1 cellular context compared by ENCODE assay signal in the genomic region with DNA sequence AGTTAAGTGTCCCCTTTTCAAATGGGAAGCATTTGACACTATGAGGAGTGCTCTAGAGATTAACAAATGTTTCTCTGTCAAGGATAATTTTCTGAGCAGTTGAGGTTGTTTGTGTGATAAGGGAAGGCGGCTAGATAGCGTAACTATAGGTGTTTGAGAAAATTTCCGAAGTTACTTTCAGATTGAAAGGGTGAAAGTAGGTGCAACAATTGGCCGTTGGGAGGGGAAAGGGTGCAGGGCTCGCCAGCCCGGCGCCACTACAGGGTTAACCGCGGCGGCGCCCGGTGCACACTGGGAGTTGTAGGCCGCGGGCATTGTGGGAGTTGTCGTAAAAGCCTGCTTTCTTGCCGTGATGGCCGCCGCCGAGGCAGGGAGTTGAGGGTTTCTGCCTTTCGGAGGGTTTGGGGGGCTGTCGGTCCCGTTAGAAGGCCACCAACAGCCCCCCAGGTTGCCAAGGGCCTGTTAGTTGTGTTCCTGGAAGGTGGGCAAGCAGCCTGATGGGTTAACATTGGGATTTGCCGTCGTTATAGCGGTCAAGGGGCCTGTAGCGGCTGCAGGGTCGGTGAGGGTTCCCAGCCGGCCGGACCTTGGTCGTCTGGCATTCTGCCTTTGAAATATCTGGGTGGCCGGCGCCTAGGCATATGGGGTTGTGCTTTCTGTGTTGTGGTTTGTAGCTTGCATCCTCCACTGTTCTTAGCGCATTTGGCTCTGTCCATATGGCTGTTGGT.
TF ChIP-seq lines count a peak whose summit lies in the region.

No MANE protein-coding gene starts in this region.

TF ChIP-seq in HepG2, 621 proteins besides CTCF, POLR2A, EP300 and RAD21 (continued from another document and continues in another):
- TF ChIP-seq, protein P1, sequence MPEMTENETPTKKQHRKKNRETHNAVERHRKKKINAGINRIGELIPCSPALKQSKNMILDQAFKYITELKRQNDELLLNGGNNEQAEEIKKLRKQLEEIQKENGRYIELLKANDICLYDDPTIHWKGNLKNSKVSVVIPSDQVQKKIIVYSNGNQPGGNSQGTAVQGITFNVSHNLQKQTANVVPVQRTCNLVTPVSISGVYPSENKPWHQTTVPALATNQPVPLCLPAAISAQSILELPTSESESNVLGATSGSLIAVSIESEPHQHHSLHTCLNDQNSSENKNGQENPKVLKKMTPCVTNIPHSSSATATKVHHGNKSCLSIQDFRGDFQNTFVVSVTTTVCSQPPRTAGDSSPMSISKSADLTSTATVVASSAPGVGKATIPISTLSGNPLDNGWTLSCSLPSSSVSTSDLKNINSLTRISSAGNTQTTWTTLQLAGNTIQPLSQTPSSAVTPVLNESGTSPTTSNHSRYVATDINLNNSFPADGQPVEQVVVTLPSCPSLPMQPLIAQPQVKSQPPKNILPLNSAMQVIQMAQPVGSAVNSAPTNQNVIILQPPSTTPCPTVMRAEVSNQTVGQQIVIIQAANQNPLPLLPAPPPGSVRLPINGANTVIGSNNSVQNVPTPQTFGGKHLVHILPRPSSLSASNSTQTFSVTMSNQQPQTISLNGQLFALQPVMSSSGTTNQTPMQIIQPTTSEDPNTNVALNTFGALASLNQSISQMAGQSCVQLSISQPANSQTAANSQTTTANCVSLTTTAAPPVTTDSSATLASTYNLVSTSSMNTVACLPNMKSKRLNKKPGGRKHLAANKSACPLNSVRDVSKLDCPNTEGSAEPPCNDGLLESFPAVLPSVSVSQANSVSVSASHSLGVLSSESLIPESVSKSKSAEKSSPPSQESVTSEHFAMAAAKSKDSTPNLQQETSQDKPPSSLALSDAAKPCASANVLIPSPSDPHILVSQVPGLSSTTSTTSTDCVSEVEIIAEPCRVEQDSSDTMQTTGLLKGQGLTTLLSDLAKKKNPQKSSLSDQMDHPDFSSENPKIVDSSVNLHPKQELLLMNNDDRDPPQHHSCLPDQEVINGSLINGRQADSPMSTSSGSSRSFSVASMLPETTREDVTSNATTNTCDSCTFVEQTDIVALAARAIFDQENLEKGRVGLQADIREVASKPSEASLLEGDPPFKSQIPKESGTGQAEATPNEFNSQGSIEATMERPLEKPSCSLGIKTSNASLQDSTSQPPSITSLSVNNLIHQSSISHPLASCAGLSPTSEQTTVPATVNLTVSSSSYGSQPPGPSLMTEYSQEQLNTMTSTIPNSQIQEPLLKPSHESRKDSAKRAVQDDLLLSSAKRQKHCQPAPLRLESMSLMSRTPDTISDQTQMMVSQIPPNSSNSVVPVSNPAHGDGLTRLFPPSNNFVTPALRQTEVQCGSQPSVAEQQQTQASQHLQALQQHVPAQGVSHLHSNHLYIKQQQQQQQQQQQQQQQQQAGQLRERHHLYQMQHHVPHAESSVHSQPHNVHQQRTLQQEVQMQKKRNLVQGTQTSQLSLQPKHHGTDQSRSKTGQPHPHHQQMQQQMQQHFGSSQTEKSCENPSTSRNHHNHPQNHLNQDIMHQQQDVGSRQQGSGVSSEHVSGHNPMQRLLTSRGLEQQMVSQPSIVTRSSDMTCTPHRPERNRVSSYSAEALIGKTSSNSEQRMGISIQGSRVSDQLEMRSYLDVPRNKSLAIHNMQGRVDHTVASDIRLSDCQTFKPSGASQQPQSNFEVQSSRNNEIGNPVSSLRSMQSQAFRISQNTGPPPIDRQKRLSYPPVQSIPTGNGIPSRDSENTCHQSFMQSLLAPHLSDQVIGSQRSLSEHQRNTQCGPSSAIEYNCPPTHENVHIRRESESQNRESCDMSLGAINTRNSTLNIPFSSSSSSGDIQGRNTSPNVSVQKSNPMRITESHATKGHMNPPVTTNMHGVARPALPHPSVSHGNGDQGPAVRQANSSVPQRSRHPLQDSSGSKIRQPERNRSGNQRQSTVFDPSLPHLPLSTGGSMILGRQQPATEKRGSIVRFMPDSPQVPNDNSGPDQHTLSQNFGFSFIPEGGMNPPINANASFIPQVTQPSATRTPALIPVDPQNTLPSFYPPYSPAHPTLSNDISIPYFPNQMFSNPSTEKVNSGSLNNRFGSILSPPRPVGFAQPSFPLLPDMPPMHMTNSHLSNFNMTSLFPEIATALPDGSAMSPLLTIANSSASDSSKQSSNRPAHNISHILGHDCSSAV (CRISPR knock-in tag; IDR thresholded peaks at IDR 0.05; ENCODE audit: borderline replicate concordance): no peak
- TF ChIP-seq REL (CRISPR knock-in tag; conservative IDR thresholded peaks at IDR 0.05): no peak
- peak; percentile 87 for TF ChIP-seq SUZ12 (IDR thresholded peaks at IDR 0.05; ENCODE audit: low read depth, low read length)
- TF ChIP-seq NFE2L2 (IDR thresholded peaks at IDR 0.05; ENCODE audit: low read length): 0 out of 2 replicates have a peak, but pooled peaks have one; percentile 15
- TF ChIP-seq CC2D1A (CRISPR knock-in tag; IDR thresholded peaks at IDR 0.05): no peak
- TF ChIP-seq ZNF468 (CRISPR knock-in tag; IDR thresholded peaks at IDR 0.05): no peak
- TF ChIP-seq, protein P2, sequence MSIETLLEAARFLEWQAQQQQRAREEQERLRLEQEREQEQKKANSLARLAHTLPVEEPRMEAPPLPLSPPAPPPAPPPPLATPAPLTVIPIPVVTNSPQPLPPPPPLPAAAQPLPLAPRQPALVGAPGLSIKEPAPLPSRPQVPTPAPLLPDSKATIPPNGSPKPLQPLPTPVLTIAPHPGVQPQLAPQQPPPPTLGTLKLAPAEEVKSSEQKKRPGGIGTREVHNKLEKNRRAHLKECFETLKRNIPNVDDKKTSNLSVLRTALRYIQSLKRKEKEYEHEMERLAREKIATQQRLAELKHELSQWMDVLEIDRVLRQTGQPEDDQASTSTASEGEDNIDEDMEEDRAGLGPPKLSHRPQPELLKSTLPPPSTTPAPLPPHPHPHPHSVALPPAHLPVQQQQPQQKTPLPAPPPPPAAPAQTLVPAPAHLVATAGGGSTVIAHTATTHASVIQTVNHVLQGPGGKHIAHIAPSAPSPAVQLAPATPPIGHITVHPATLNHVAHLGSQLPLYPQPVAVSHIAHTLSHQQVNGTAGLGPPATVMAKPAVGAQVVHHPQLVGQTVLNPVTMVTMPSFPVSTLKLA (IDR thresholded peaks at IDR 0.05): no peak
- TF ChIP-seq, protein P3, sequence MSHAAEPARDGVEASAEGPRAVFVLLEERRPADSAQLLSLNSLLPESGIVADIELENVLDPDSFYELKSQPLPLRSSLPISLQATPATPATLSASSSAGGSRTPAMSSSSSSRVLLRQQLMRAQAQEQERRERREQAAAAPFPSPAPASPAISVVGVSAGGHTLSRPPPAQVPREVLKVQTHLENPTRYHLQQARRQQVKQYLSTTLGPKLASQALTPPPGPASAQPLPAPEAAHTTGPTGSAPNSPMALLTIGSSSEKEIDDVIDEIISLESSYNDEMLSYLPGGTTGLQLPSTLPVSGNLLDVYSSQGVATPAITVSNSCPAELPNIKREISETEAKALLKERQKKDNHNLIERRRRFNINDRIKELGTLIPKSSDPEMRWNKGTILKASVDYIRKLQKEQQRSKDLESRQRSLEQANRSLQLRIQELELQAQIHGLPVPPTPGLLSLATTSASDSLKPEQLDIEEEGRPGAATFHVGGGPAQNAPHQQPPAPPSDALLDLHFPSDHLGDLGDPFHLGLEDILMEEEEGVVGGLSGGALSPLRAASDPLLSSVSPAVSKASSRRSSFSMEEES (CRISPR knock-in tag; IDR thresholded peaks at IDR 0.05): no peak; the same call in 1 of the 2 replicates
- no peak for TF ChIP-seq NONO (IDR thresholded peaks at IDR 0.05)
- TF ChIP-seq NONO (CRISPR knock-in tag; conservative IDR thresholded peaks at IDR 0.05): peak; percentile 85
- peak; percentile 55; the same call in 1 of the 2 replicates for TF ChIP-seq SIX4 (CRISPR knock-in tag; IDR thresholded peaks at IDR 0.05)
- TF ChIP-seq, protein P4, sequence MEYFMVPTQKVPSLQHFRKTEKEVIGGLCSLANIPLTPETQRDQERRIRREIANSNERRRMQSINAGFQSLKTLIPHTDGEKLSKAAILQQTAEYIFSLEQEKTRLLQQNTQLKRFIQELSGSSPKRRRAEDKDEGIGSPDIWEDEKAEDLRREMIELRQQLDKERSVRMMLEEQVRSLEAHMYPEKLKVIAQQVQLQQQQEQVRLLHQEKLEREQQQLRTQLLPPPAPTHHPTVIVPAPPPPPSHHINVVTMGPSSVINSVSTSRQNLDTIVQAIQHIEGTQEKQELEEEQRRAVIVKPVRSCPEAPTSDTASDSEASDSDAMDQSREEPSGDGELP (IDR thresholded peaks at IDR 0.05; ENCODE audit: borderline replicate concordance, low read depth): no peak; the same call in 1 of the 2 replicates
- TF ChIP-seq POLR2AphosphoS2 (IDR thresholded peaks at IDR 0.05; ENCODE audit: low read depth, low read length): no peak
- no peak for TF ChIP-seq ZNF549 (CRISPR knock-in tag; IDR thresholded peaks at IDR 0.05)
- peak; percentile 40; the same call in 1 of the 2 replicates for TF ChIP-seq IRX3 (CRISPR knock-in tag; IDR thresholded peaks at IDR 0.05; ENCODE audit: borderline replicate concordance, low read depth)
- TF ChIP-seq ZNF44 (CRISPR knock-in tag; IDR thresholded peaks at IDR 0.05): no peak
- TF ChIP-seq, protein P5, sequence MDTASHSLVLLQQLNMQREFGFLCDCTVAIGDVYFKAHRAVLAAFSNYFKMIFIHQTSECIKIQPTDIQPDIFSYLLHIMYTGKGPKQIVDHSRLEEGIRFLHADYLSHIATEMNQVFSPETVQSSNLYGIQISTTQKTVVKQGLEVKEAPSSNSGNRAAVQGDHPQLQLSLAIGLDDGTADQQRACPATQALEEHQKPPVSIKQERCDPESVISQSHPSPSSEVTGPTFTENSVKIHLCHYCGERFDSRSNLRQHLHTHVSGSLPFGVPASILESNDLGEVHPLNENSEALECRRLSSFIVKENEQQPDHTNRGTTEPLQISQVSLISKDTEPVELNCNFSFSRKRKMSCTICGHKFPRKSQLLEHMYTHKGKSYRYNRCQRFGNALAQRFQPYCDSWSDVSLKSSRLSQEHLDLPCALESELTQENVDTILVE (CRISPR knock-in tag; IDR thresholded peaks at IDR 0.05): peak; percentile 35
- TF ChIP-seq RBFOX2 (IDR thresholded peaks at IDR 0.05; ENCODE audit: low read depth, low read length): peak; percentile 85
- no peak for TF ChIP-seq SRSF4 (IDR thresholded peaks at IDR 0.05; ENCODE audit: low read depth, low read length, poor library complexity, severe bottlenecking)
- 0 out of 2 replicates have a peak, but pooled peaks have one; percentile 63 for TF ChIP-seq ERF (CRISPR knock-in tag; IDR thresholded peaks at IDR 0.05)
- TF ChIP-seq NFKB2 (CRISPR knock-in tag; IDR thresholded peaks at IDR 0.05; ENCODE audit: borderline replicate concordance): peak; percentile 69; the same call in 1 of the 2 replicates
- TF ChIP-seq SRY (CRISPR knock-in tag; IDR thresholded peaks at IDR 0.05): peak; percentile 79
- no peak for TF ChIP-seq ZNF260 (CRISPR knock-in tag; IDR thresholded peaks at IDR 0.05; ENCODE audit: borderline replicate concordance, low read depth)
- TF ChIP-seq ZNF776 (CRISPR knock-in tag; IDR thresholded peaks at IDR 0.05): 0 out of 2 replicates have a peak, but pooled peaks have one; percentile 82
- no peak for TF ChIP-seq TRIM24 (CRISPR knock-in tag; IDR thresholded peaks at IDR 0.05)
- TF ChIP-seq ISX (CRISPR knock-in tag; conservative IDR thresholded peaks at IDR 0.05): no peak
- no peak for TF ChIP-seq ZBTB3 (CRISPR knock-in tag; IDR thresholded peaks at IDR 0.05; ENCODE audit: borderline replicate concordance, low read depth)
- TF ChIP-seq, protein P6, sequence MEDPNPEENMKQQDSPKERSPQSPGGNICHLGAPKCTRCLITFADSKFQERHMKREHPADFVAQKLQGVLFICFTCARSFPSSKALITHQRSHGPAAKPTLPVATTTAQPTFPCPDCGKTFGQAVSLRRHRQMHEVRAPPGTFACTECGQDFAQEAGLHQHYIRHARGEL (CRISPR knock-in tag; IDR thresholded peaks at IDR 0.05): no peak
- peak; percentile 84 for TF ChIP-seq MEF2D (CRISPR knock-in tag; IDR thresholded peaks at IDR 0.05)
- peak; percentile 97 for TF ChIP-seq YY1 (IDR thresholded peaks at IDR 0.05; ENCODE audit: insufficient read depth, insufficient replicate concordance, low read depth, low read length)
- no peak for TF ChIP-seq ATF7-NPFF (CRISPR knock-in tag; IDR thresholded peaks at IDR 0.05; ENCODE audit: low read depth)
- no peak for TF ChIP-seq WIZ (CRISPR knock-in tag; IDR thresholded peaks at IDR 0.05)
- peak; percentile 41; the same call in 1 of the 2 replicates for TF ChIP-seq ZFP62 (CRISPR knock-in tag; IDR thresholded peaks at IDR 0.05)
- no peak for TF ChIP-seq KLF13 (CRISPR knock-in tag; IDR thresholded peaks at IDR 0.05)
- peak; percentile 61; the same call in 1 of the 2 replicates for TF ChIP-seq MIER3 (CRISPR knock-in tag; IDR thresholded peaks at IDR 0.05; ENCODE audit: borderline replicate concordance)
- TF ChIP-seq, protein P7, sequence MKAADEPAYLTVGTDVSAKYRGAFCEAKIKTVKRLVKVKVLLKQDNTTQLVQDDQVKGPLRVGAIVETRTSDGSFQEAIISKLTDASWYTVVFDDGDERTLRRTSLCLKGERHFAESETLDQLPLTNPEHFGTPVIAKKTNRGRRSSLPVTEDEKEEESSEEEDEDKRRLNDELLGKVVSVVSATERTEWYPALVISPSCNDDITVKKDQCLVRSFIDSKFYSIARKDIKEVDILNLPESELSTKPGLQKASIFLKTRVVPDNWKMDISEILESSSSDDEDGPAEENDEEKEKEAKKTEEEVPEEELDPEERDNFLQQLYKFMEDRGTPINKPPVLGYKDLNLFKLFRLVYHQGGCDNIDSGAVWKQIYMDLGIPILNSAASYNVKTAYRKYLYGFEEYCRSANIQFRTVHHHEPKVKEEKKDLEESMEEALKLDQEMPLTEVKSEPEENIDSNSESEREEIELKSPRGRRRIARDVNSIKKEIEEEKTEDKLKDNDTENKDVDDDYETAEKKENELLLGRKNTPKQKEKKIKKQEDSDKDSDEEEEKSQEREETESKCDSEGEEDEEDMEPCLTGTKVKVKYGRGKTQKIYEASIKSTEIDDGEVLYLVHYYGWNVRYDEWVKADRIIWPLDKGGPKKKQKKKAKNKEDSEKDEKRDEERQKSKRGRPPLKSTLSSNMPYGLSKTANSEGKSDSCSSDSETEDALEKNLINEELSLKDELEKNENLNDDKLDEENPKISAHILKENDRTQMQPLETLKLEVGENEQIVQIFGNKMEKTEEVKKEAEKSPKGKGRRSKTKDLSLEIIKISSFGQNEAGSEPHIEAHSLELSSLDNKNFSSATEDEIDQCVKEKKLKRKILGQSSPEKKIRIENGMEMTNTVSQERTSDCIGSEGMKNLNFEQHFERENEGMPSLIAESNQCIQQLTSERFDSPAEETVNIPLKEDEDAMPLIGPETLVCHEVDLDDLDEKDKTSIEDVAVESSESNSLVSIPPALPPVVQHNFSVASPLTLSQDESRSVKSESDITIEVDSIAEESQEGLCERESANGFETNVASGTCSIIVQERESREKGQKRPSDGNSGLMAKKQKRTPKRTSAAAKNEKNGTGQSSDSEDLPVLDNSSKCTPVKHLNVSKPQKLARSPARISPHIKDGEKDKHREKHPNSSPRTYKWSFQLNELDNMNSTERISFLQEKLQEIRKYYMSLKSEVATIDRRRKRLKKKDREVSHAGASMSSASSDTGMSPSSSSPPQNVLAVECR (CRISPR knock-in tag; IDR thresholded peaks at IDR 0.05; ENCODE audit: borderline replicate concordance): peak; percentile 76; the same call in 1 of the 2 replicates
- TF ChIP-seq RBAK (CRISPR knock-in tag; IDR thresholded peaks at IDR 0.05): no peak
- TF ChIP-seq, protein P8, sequence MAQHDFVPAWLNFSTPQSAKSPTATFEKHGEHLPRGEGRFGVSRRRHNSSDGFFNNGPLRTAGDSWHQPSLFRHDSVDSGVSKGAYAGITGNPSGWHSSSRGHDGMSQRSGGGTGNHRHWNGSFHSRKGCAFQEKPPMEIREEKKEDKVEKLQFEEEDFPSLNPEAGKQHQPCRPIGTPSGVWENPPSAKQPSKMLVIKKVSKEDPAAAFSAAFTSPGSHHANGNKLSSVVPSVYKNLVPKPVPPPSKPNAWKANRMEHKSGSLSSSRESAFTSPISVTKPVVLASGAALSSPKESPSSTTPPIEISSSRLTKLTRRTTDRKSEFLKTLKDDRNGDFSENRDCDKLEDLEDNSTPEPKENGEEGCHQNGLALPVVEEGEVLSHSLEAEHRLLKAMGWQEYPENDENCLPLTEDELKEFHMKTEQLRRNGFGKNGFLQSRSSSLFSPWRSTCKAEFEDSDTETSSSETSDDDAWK (CRISPR knock-in tag; IDR thresholded peaks at IDR 0.05): no peak
- TF ChIP-seq ZNF83 (CRISPR knock-in tag; IDR thresholded peaks at IDR 0.05; ENCODE audit: borderline replicate concordance): no peak
- peak; percentile 84; the same call in 1 of the 2 replicates for TF ChIP-seq BRD4 (CRISPR knock-in tag; IDR thresholded peaks at IDR 0.05)
